In the genomic region with DNA sequence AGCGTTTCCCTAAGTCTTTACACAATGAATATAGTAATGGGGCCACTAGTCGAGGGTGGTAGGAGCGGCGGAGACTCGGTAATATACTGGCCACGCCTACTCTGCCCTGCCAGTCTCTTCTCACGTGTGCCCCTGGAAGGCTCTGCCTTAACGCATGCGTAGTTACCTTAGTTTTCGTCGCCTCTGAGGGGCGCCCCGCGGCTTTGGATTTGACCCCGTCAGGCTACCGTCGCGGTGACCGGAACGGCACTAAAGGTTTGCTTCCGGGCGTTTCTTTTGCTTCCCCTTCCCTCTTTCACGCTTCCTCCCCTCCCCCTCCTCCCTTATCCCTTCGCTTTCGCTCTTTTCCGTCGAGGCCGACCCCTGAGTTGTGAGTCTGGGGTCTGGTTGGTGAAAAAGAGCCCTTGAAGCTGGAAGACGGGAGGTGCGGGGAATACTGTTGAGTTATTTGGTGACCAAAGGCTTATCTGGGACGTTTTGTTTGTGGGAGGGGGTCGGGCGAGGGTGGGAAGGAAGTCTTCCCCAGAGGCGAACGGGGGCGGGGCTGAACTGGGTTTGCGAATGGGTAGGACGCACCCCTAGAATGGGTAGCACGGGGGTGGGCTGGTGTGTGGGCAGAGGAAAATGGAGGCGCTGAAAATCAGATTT, we compare ENCODE assay signal across 8 cellular contexts. TPM values are rescaled to one million over a fixed set of nuclear protein-coding genes. Genes with fewer than 3 reads are reported as not detected.
DNase-seq lines count a peak whose midpoint lies in the region; ATAC-seq and TF ChIP-seq lines count a peak whose summit lies in the region.

Gene SETDB1, plus strand, starts transcription at position 270 of the 648 bp plus-strand sequence. CDS start 1,352 bp downstream, outside the sequence.

- no peaks in the 10 kb centered on the region for H3K9me3 ChIP-seq in mononuclear cell (ENCODE audit: low read depth, low read length)

- H3K27me3 Mint-ChIP-seq in IgD-negative memory B cell: no peaks in the 10 kb centered on the region

- peak; percentile 100 for DNase-seq in DMS 273 treated with DMSO at 0.1 percent for 48 hours (lab: John Stamatoyannopoulos, UW)
- DNase-seq in OCI-M2 (lab: John Stamatoyannopoulos, UW; ENCODE audit: unreplicated experiment): peak; percentile 89
- peak; percentile 84 for DNase-seq in activated T-cell treated with anti-CD3 and anti-CD28 coated beads for 4 hours
- DNase-seq in epithelial cell of esophagus (ENCODE audit: low read depth): peak; percentile 95
- peak; percentile 75 to 89 for DNase-seq in stimulated activated CD8-positive, alpha-beta memory T cell treated with anti-CD3 and anti-CD28 coated beads, Interleukin-4, amount 100 ng/mL, for 1 hour (ENCODE audit: low read depth in 2 of 2, low spot score in 1 of 2)

- H3K27ac Mint-ChIP-seq in IgD-negative memory B cell: peak within 1 kb of the TSS; percentile 86 to 98 (median 98)

- no peaks in the 10 kb centered on the region for H3K27me3 ChIP-seq in mononuclear cell (ENCODE audit: insufficient read depth, low read length)

- peak; percentile 11 for TF ChIP-seq CTCF in epithelial cell of esophagus (IDR thresholded peaks at IDR 0.05; ENCODE audit: insufficient read depth, low read depth, low read length, missing control alignments)

- ATAC-seq in GM21529 (IDR thresholded peaks at IDR 0.05; ENCODE audit: unreplicated experiment): peak; percentile 84

- peak within 1 kb of the TSS; percentile 89 to 99 (median 97) for H3K4me3 Mint-ChIP-seq in IgD-negative memory B cell

- H3K4me3 ChIP-seq in epithelial cell of esophagus (ENCODE audit: low read length) (peak within 1 kb of the TSS; percentile 91), mononuclear cell (ENCODE audit: low read length) (peak within 1 kb of the TSS; percentile 84)

- peaks cover 11% of the 10 kb centered on the region for H3K36me3 Mint-ChIP-seq in IgD-negative memory B cell

- no peaks in the 10 kb centered on the region for H3K9me3 Mint-ChIP-seq in IgD-negative memory B cell

- peaks cover 12 to 22% (median 21%) of the 10 kb centered on the region in 3 donors for H3K4me1 Mint-ChIP-seq in IgD-negative memory B cell

- H3K4me1 ChIP-seq in mononuclear cell (ENCODE audit: insufficient read depth, low read length): peaks cover 23% of the 10 kb centered on the region

RNA-seq across cellular contexts. Expression of gene SETDB1, which starts in this region (rescaled TPM):
- 19.8 TPM for polyA plus RNA-seq in IgD-negative memory B cell
- 47.3 TPM for total RNA-seq in mononuclear cell

Comparison
In these comparisons a context has a peak if more than half of its experiments do, and no peak if none do; other contexts are left out.
1. Peak in every context shown above with its lines: DNase-seq, ATAC-seq and H3K4me3 ChIP-seq.